In genomic region chr17:9105068-9105868, GRCh38 we compare ENCODE assay signal across 16 cellular contexts.
DNase-seq lines count a peak whose midpoint lies in the region; ATAC-seq and TF ChIP-seq lines count a peak whose summit lies in the region.
"Had no signal": no experiment of that assay in that cellular context is flagged by ENCODE, and none has a peak within 500 bp of the region (broad histone marks: within the 10 kb centered on the region; RNA-seq: fewer than 3 reads in every experiment).

No MANE protein-coding gene starts in this region.

- H3K36me3 ChIP-seq in SK-N-MC (ENCODE audit: insufficient read depth, low read length) (no peaks in the 10 kb centered on the region), endodermal cell (ENCODE audit: control insufficient read depth, insufficient read depth, low read length) (peaks cover 12% of the 10 kb centered on the region)
- H3K36me3 ChIP-seq: BLaER1 treated with 17β-estradiol and CSF1 and Interleukin-3, amounts not matched to agents 10 nM and 100 nM had no signal

- no peak for TF ChIP-seq CTCF in endodermal cell (conservative IDR thresholded peaks at IDR 0.05)

- H3K27me3 Mint-ChIP-seq in endodermal cell (ENCODE audit: insufficient read depth) = no peaks in the 10 kb centered on the region

- H3K9me3 ChIP-seq in SK-N-MC (ENCODE audit: low read depth, low read length) (no peaks in the 10 kb centered on the region), endodermal cell (ENCODE audit: control insufficient read depth, low read length) (peaks cover 14% of the 10 kb centered on the region), right cardiac atrium (ENCODE audit: control insufficient read depth, low read length) (no peaks in the 10 kb centered on the region)
- H3K9me3 ChIP-seq: Caco-2, SJSA1 had no signal

- peaks cover 7% of the 10 kb centered on the region for H3K36me3 Mint-ChIP-seq in endodermal cell (ENCODE audit: low read depth)

- ATAC-seq in right cardiac atrium = peak; percentile 2 to 12
- no peak for ATAC-seq in HG03432 (IDR thresholded peaks at IDR 0.05; ENCODE audit: unreplicated experiment)

- peak overlapping the region; percentile 95 for H3K27ac ChIP-seq in SK-N-MC
- no peak overlapping the region for H3K27ac ChIP-seq in endodermal cell (ENCODE audit: low read depth, low read length)
- peak overlapping the region; percentile 82 for H3K27ac ChIP-seq in right cardiac atrium (ENCODE audit: low read length)
- H3K27ac ChIP-seq: BLaER1 treated with 17β-estradiol and CSF1 and Interleukin-3, amounts not matched to agents 10 nM and 100 nM; SJSA1 had no signal

- peak overlapping the region; percentile 50 for H3K4me3 ChIP-seq in SK-N-MC
- no peak overlapping the region for H3K4me3 ChIP-seq in endodermal cell (ENCODE audit: low read length)
- H3K4me3 ChIP-seq in right cardiac atrium (ENCODE audit: low read length) = no peak overlapping the region
- H3K4me3 ChIP-seq: BLaER1 treated with 17β-estradiol and CSF1 and Interleukin-3, amounts not matched to agents 10 nM and 100 nM; SJSA1 had no signal

- H3K27me3 ChIP-seq in endodermal cell (ENCODE audit: control insufficient read depth, insufficient read depth, low read length, poor library complexity, severe bottlenecking) (no peaks in the 10 kb centered on the region), right cardiac atrium (ENCODE audit: control insufficient read depth, insufficient read depth) (no peaks in the 10 kb centered on the region)
- H3K27me3 ChIP-seq: BLaER1 treated with 17β-estradiol and CSF1 and Interleukin-3, amounts not matched to agents 10 nM and 100 nM; SJSA1 had no signal

- 87 to 95% methylated on average over 5 to 9 of the region's 9 CpGs for WGBS in endodermal cell (ENCODE audit: insufficient coverage in 1 of 2, insufficient read length in 1 of 2), 2 experiments
- WGBS in right cardiac atrium = 54% methylated on average over 9 of the region's 9 CpGs

- H3K4me1 ChIP-seq in endodermal cell (ENCODE audit: control insufficient read depth, insufficient read depth, low read length) (no peaks in the 10 kb centered on the region), right cardiac atrium (ENCODE audit: control insufficient read depth, insufficient read depth, low read length) (peaks cover 5% of the 10 kb centered on the region)
- H3K4me1 ChIP-seq: Caco-2, SJSA1 had no signal

- DNase-seq in SK-N-MC (ENCODE audit: low read depth, low spot score) (no peak), endodermal cell (peak; percentile 32), right cardiac atrium (no peak), putamen (ENCODE audit: low spot score) (peak; percentile 44), globus pallidus (ENCODE audit: low spot score) (no peak), Kasumi-1 (lab: John Stamatoyannopoulos, UW) (no peak), CD1c-positive myeloid dendritic cell (ENCODE audit: extremely low spot score) (no peak)
- DNase-seq: Caco-2, H9, MM.1S, NCI-H1105, NCI-H1694 treated with DMSO at 0.1 percent for 48 hours, NCI-H510A treated with DMSO at 0.1 percent for 48 hours had no signal

- H3K27ac Mint-ChIP-seq in endodermal cell = no peak overlapping the region
- H3K27ac Mint-ChIP-seq: H9 had no signal

- intact Hi-C loops in right cardiac atrium (cut with DNase I) = no loop called here

- H3K9me3 Mint-ChIP-seq in endodermal cell = no peaks in the 10 kb centered on the region
- H3K9me3 Mint-ChIP-seq: H9 had no signal

- H3K9ac ChIP-seq in SK-N-MC (ENCODE audit: insufficient read length) = peak overlapping the region; percentile 51
- no peak overlapping the region for H3K9ac ChIP-seq in endodermal cell (ENCODE audit: extremely low read depth, low read length, poor library complexity, severe bottlenecking)
- H3K9ac ChIP-seq: BLaER1 treated with 17β-estradiol and CSF1 and Interleukin-3, amounts not matched to agents 10 nM and 100 nM had no signal

- peaks cover 19% of the 10 kb centered on the region for H3K4me1 Mint-ChIP-seq in endodermal cell

- H3K4me3 Mint-ChIP-seq in endodermal cell = no peak overlapping the region
- H3K4me3 Mint-ChIP-seq: H9 had no signal

Comparison
In these comparisons a context has a peak if more than half of its experiments do, and no peak if none do; other contexts are left out.
1. DNase-seq: peak in endodermal cell (single experiment) and putamen (single experiment); none in SK-N-MC (single experiment), right cardiac atrium (0 of 3), globus pallidus (single experiment), Kasumi-1 (0 of 2) and CD1c-positive myeloid dendritic cell (single experiment).